In genomic region chr17:61133853-61134252, GRCh38 we compare ENCODE assay signal across 24 cellular contexts.
"Had no signal": no experiment of that assay in that cellular context is flagged by ENCODE, and none has a peak within 500 bp of the region (broad histone marks: within the 10 kb centered on the region; RNA-seq: fewer than 3 reads in every experiment).

No MANE protein-coding gene starts in this region.

- H3K36me3 Mint-ChIP-seq: mesothelial cell of epicardium, neural progenitor cell had no signal

- H3K9me3 ChIP-seq: esophagus muscularis mucosa, right lobe of liver, thyroid gland had no signal

- H3K36me3 ChIP-seq: esophagus muscularis mucosa, neural progenitor cell, right lobe of liver, thyroid gland had no signal

- H3K4me3 ChIP-seq: esophagus muscularis mucosa, neural progenitor cell, right lobe of liver, thyroid gland had no signal

- H3K4me1 ChIP-seq: neural progenitor cell, parathyroid adenoma, right lobe of liver had no signal

- H3K4me1 Mint-ChIP-seq: neural progenitor cell had no signal

- ATAC-seq: left ventricle myocardium superior; naive thymus-derived CD4-positive, alpha-beta T cell; right lobe of liver; stimulated activated naive B cell treated with anti-CD40 and anti-IgM and Interleukin-4, amounts not matched to agents 10 μg/mL and 1 μg/mL and 100 μg/mL, for 72 hours had no signal

- H3K27ac ChIP-seq: dorsolateral prefrontal cortex, epithelial cell of prostate, esophagus muscularis mucosa, neural progenitor cell, parathyroid adenoma, right lobe of liver, thyroid gland had no signal

- H3K27me3 ChIP-seq: dorsolateral prefrontal cortex, esophagus muscularis mucosa, neural progenitor cell, right lobe of liver, thyroid gland had no signal

- DNase-seq: caudate nucleus; cerebellar nuclear complex; dorsolateral prefrontal cortex; effector CD4-positive, alpha-beta T cell; head of caudate nucleus; kidney; left ventricle myocardium superior; mesenchymal stem cell; naive thymus-derived CD4-positive, alpha-beta T cell; right lobe of liver; small intestine; stimulated activated CD4-positive, alpha-beta T cell treated with anti-CD3 and anti-CD28 coated beads, Interleukin-15, amount 100 ng/mL, for 24 hours; stimulated activated CD4-positive, alpha-beta T cell treated with anti-CD3 and anti-CD28 coated beads, Interleukin-2, amount 100 ng/mL, for 48 hours; stimulated activated naive B cell treated with anti-CD40 and anti-IgM and Interleukin-4, amounts not matched to agents 10 μg/mL and 1 μg/mL and 100 μg/mL, for 72 hours; thyroid gland had no signal

- H3K27ac Mint-ChIP-seq: neural progenitor cell; progenitor cell of endocrine pancreas; stimulated activated naive B cell treated with anti-CD40 and anti-IgM and Interleukin-4, amounts not matched to agents 10 μg/mL and 1 μg/mL and 100 μg/mL, for 72 hours; stimulated activated naive CD8-positive, alpha-beta T cell treated with anti-CD3 and anti-CD28 coated beads, Interleukin-15, Interleukin-2, amounts not matched to agents 100 ng/mL and 50 ng/mL, for 24 hours had no signal

- H3K4me3 Mint-ChIP-seq: mesothelial cell of epicardium; naive thymus-derived CD4-positive, alpha-beta T cell; nephron; neural progenitor cell; stimulated activated naive B cell treated with anti-CD40 and anti-IgM and Interleukin-4, amounts not matched to agents 10 μg/mL and 1 μg/mL and 100 μg/mL, for 72 hours; stimulated activated naive CD8-positive, alpha-beta T cell treated with anti-CD3 and anti-CD28 coated beads, Interleukin-15, Interleukin-2, amounts not matched to agents 100 ng/mL and 50 ng/mL, for 24 hours had no signal

- H3K9me3 Mint-ChIP-seq: mesothelial cell of epicardium; naive thymus-derived CD4-positive, alpha-beta T cell; nephron; neural progenitor cell; stimulated activated naive B cell treated with anti-CD40 and anti-IgM and Interleukin-4, amounts not matched to agents 10 μg/mL and 1 μg/mL and 100 μg/mL, for 72 hours; stimulated activated naive CD8-positive, alpha-beta T cell treated with anti-CD3 and anti-CD28 coated beads, Interleukin-15, Interleukin-2, amounts not matched to agents 100 ng/mL and 50 ng/mL, for 24 hours had no signal

- FAIRE-seq: frontal cortex, kidney, small intestine had no signal

- H3K27me3 Mint-ChIP-seq: stimulated activated naive B cell treated with anti-CD40 and anti-IgM and Interleukin-4, amounts not matched to agents 10 μg/mL and 1 μg/mL and 100 μg/mL, for 72 hours; stimulated activated naive CD8-positive, alpha-beta T cell treated with anti-CD3 and anti-CD28 coated beads, Interleukin-15, Interleukin-2, amounts not matched to agents 100 ng/mL and 50 ng/mL, for 24 hours had no signal
